In genomic region chr20:50071039-50071888, GRCh38 we compare ENCODE assay signal across 8 cellular contexts. TPM values are rescaled to one million over a fixed set of nuclear protein-coding genes. Genes with fewer than 3 reads are reported as not detected.
DNase-seq lines count a peak whose midpoint lies in the region; ATAC-seq and TF ChIP-seq lines count a peak whose summit lies in the region.

No MANE protein-coding gene starts in this region.

- intact Hi-C loops in left lung (cut with DNase I) = loop anchor here in 1 of 2 donors (5.0 kb wide), 1 partner anchor 89 kb away; the partner anchor contains the start of gene SNAI1

- H3K4me1 Mint-ChIP-seq in chondrocyte (ENCODE audit: low read depth) = peaks cover 17% of the 10 kb centered on the region

- ATAC-seq in GM18858 (IDR thresholded peaks at IDR 0.05; ENCODE audit: unreplicated experiment) (peak; percentile 69), HG03432 (IDR thresholded peaks at IDR 0.05; ENCODE audit: unreplicated experiment) (peak; percentile 89), left lung (peak; percentile 99)

- no peaks in the 10 kb centered on the region for H3K27me3 ChIP-seq in left lung

- TF ChIP-seq CTCF in chondrocyte (IDR thresholded peaks at IDR 0.05) = peak; percentile 98
- peak; percentile 100 for TF ChIP-seq CTCF in left lung (IDR thresholded peaks at IDR 0.05)

- DNase-seq in 8988T = peak; percentile 91
- DNase-seq in NCI-H510A (lab: John Stamatoyannopoulos, UW) = peak; percentile 62
- DNase-seq in activated CD4-positive, alpha-beta T cell treated with anti-CD3 and anti-CD28 coated beads for 24 hours (ENCODE audit: low read depth in 2 of 2) = peak; percentile 95
- peak; percentile 95 for DNase-seq in chondrocyte (ENCODE audit: low spot score)
- peak; percentile 91 to 100 for DNase-seq in left lung
- peak; percentile 87 for DNase-seq in stimulated activated CD4-positive, alpha-beta T cell treated with anti-CD3 and anti-CD28 coated beads, Interleukin-2, amount 100 ng/mL, for 4 hours (ENCODE audit: low read depth)

- no peaks in the 10 kb centered on the region for H3K9me3 Mint-ChIP-seq in chondrocyte (ENCODE audit: low read depth)

- H3K9me3 ChIP-seq in left lung = no peaks in the 10 kb centered on the region

- no peaks in the 10 kb centered on the region for H3K36me3 Mint-ChIP-seq in chondrocyte (ENCODE audit: low read depth)

- H3K27me3 Mint-ChIP-seq in chondrocyte (ENCODE audit: low read depth) = no peaks in the 10 kb centered on the region

- no peaks in the 10 kb centered on the region for H3K36me3 ChIP-seq in left lung

- peak overlapping the region; percentile 11 to 23 for H3K4me3 ChIP-seq in left lung

- peaks cover 0 to 12% of the 10 kb centered on the region in 2 donors for H3K4me1 ChIP-seq in left lung

- H3K4me3 Mint-ChIP-seq in chondrocyte (ENCODE audit: unreplicated experiment) = peak overlapping the region; percentile 68

- no peak overlapping the region for H3K27ac ChIP-seq in left lung

- H3K27ac Mint-ChIP-seq in chondrocyte (ENCODE audit: unreplicated experiment) = peak overlapping the region; percentile 45

RNA-seq across cellular contexts. Expression of gene UBE2V1, which starts 41.7 kb away (rescaled TPM):
- 79.8 to 100 TPM (median 82.0 TPM) in 3 replicates for total RNA-seq in chondrocyte
- total RNA-seq in left lung = 10 to 100 TPM; 72.6 to 74.6 TPM
